Comparison of ENCODE assay signal across 28 cellular contexts in genomic region chr7:98100088-98100487, GRCh38.
"Had no signal": no experiment of that assay in that cellular context is flagged by ENCODE, and none has a peak within 500 bp of the region (broad histone marks: within the 10 kb centered on the region; RNA-seq: fewer than 3 reads in every experiment).

No MANE protein-coding gene starts in this region.

- H3K27ac Mint-ChIP-seq: nephron; neural progenitor cell; progenitor cell of endocrine pancreas; stimulated activated effector memory CD8-positive, alpha-beta T cell treated with anti-CD3 and anti-CD28 coated beads, Interleukin-12 subunit alpha, Interleukin-12 subunit beta, amount 100 ng/mL, for 72 hours; stimulated activated naive B cell treated with anti-CD40 and anti-IgM and Interleukin-4, amounts not matched to agents 10 μg/mL and 1 μg/mL and 100 μg/mL, for 72 hours; stimulated activated naive CD8-positive, alpha-beta T cell treated with anti-CD3 and anti-CD28 coated beads, Interleukin-15, Interleukin-2, amounts not matched to agents 100 ng/mL and 50 ng/mL, for 24 hours had no signal

- H3K27ac ChIP-seq: neural progenitor cell, ovary, parathyroid adenoma, psoas muscle, right lobe of liver, sigmoid colon, stomach, thoracic aorta, thyroid gland, tibial nerve, upper lobe of left lung, vagina had no signal

- ATAC-seq: psoas muscle; right cardiac atrium; right lobe of liver; stimulated activated effector memory CD8-positive, alpha-beta T cell treated with anti-CD3 and anti-CD28 coated beads, Interleukin-12 subunit alpha, Interleukin-12 subunit beta, amount 100 ng/mL, for 72 hours; stimulated activated naive B cell treated with anti-CD40 and anti-IgM and Interleukin-4, amounts not matched to agents 10 μg/mL and 1 μg/mL and 100 μg/mL, for 72 hours had no signal

- H3K4me1 Mint-ChIP-seq: nephron; neural progenitor cell; stimulated activated effector memory CD8-positive, alpha-beta T cell treated with anti-CD3 and anti-CD28 coated beads, Interleukin-12 subunit alpha, Interleukin-12 subunit beta, amount 100 ng/mL, for 72 hours; stimulated activated naive B cell treated with anti-CD40 and anti-IgM and Interleukin-4, amounts not matched to agents 10 μg/mL and 1 μg/mL and 100 μg/mL, for 72 hours had no signal

- H3K4me3 Mint-ChIP-seq: nephron; neural progenitor cell; stimulated activated effector memory CD8-positive, alpha-beta T cell treated with anti-CD3 and anti-CD28 coated beads, Interleukin-12 subunit alpha, Interleukin-12 subunit beta, amount 100 ng/mL, for 72 hours; stimulated activated naive B cell treated with anti-CD40 and anti-IgM and Interleukin-4, amounts not matched to agents 10 μg/mL and 1 μg/mL and 100 μg/mL, for 72 hours; stimulated activated naive CD8-positive, alpha-beta T cell treated with anti-CD3 and anti-CD28 coated beads, Interleukin-15, Interleukin-2, amounts not matched to agents 100 ng/mL and 50 ng/mL, for 24 hours had no signal

- H3K27me3 ChIP-seq: neural progenitor cell, ovary, right lobe of liver, stomach, thyroid gland, tibial nerve, upper lobe of left lung, vagina had no signal

- DNase-seq: occipital lobe; ovary; posterior cingulate gyrus; psoas muscle; right cardiac atrium; right lobe of liver; sigmoid colon; small intestine; stimulated activated CD4-positive, alpha-beta T cell treated with anti-CD3 and anti-CD28 coated beads, Interleukin-15, amount 100 ng/mL, for 24 hours; stimulated activated CD4-positive, alpha-beta T cell treated with anti-CD3 and anti-CD28 coated beads, Interleukin-2, amount 100 ng/mL, for 24 hours; stimulated activated CD4-positive, alpha-beta T cell treated with anti-CD3 and anti-CD28 coated beads, Interleukin-2, amount 100 ng/mL, for 48 hours; stimulated activated CD4-positive, alpha-beta T cell treated with anti-CD3 and anti-CD28 coated beads, Interleukin-4, amount 100 ng/mL, for 24 hours; stimulated activated naive B cell treated with anti-CD40 and anti-IgM and Interleukin-4, amounts not matched to agents 10 μg/mL and 1 μg/mL and 100 μg/mL, for 72 hours; stimulated activated naive CD4-positive, alpha-beta T cell treated with Interleukin-2 at 50 U/mL for 16 hours; stomach; thyroid gland; trophoblast cell; upper lobe of left lung had no signal

- H3K9me3 ChIP-seq: ovary, right lobe of liver, thyroid gland had no signal

- H3K4me2 ChIP-seq: neural progenitor cell had no signal

- H3K36me3 ChIP-seq: ovary, right lobe of liver, sigmoid colon, stomach, thoracic aorta, thyroid gland, tibial nerve, upper lobe of left lung, vagina had no signal

- FAIRE-seq: small intestine, urothelium cell line had no signal

- H3K4me1 ChIP-seq: neural progenitor cell, parathyroid adenoma, psoas muscle, right lobe of liver, sigmoid colon, stomach, thyroid gland, tibial nerve, upper lobe of left lung, vagina had no signal

- H3K27me3 Mint-ChIP-seq: progenitor cell of endocrine pancreas had no signal

- H3K36me3 Mint-ChIP-seq: neural progenitor cell; stimulated activated effector memory CD8-positive, alpha-beta T cell treated with anti-CD3 and anti-CD28 coated beads, Interleukin-12 subunit alpha, Interleukin-12 subunit beta, amount 100 ng/mL, for 72 hours had no signal

- H3K4me3 ChIP-seq: neural progenitor cell, ovary, psoas muscle, right lobe of liver, sigmoid colon, stomach, thoracic aorta, thyroid gland, tibial nerve, upper lobe of left lung, vagina had no signal
